ENCODE assay signal across 14 cellular contexts in genomic region chr20:14865169-14865568, GRCh38.
DNase-seq lines count a peak whose midpoint lies in the region; ATAC-seq, FAIRE-seq and TF ChIP-seq lines count a peak whose summit lies in the region.
"Had no signal": no experiment of that assay in that cellular context is flagged by ENCODE, and none has a peak within 500 bp of the region (broad histone marks: within the 10 kb centered on the region; RNA-seq: fewer than 3 reads in every experiment).

No MANE protein-coding gene starts in this region.

- H3K27ac ChIP-seq in keratinocyte (ENCODE audit: control insufficient read depth, insufficient read depth, low read length) = no peak overlapping the region
- no peak overlapping the region for H3K27ac ChIP-seq in esophagus squamous epithelium

- CTCF ChIA-PET in HEK293T (lab: Yijun Ruan, JAX) = no interaction called here

- POLR2A ChIA-PET in HEK293T (lab: Yijun Ruan, JAX) = no interaction called here

- peak overlapping the region; percentile 34 for H3K4me2 ChIP-seq in keratinocyte (ENCODE audit: control insufficient read depth, extremely low read depth, insufficient read depth, low read depth, low read length)

- DNase-seq in GM12865 (ENCODE audit: low read depth) (peak; percentile 22), LHCN-M2 (ENCODE audit: low read depth) (peak; percentile 16), amniotic epithelial cell (ENCODE audit: low read depth) (peak; percentile 11), keratinocyte (ENCODE audit: low read depth, low spot score) (no peak), esophagus squamous epithelium (lab: John Stamatoyannopoulos, UW) (no peak), COLO829 (ENCODE audit: low spot score) (no peak), HEK293T (ENCODE audit: extremely low spot score) (no peak)
- DNase-seq: activated CD4-positive, alpha-beta T cell treated with anti-CD3 and anti-CD28 coated beads for 4 hours; Caco-2; MV-4-11 had no signal

- H3K9me3 ChIP-seq in keratinocyte (ENCODE audit: control insufficient read depth, low read depth, low read length) = no peaks in the 10 kb centered on the region
- no peaks in the 10 kb centered on the region for H3K9me3 ChIP-seq in esophagus squamous epithelium
- H3K9me3 ChIP-seq: Caco-2 had no signal

- no peaks in the 10 kb centered on the region for H3K27me3 ChIP-seq in keratinocyte (ENCODE audit: control insufficient read depth, extremely low read depth, insufficient read depth, low read length)
- no peaks in the 10 kb centered on the region for H3K27me3 ChIP-seq in esophagus squamous epithelium

- peak; percentile 97 for FAIRE-seq in keratinocyte (lab: Jason Lieb, UNC)

- H3K4me3 ChIP-seq in GM12865 (ENCODE audit: low read depth, low read length) = no peak overlapping the region
- no peak overlapping the region for H3K4me3 ChIP-seq in keratinocyte (ENCODE audit: control insufficient read depth in 2 of 3, extremely low read depth in 1 of 3, insufficient read depth in 2 of 3, low read depth in 1 of 3, low read length in 3 of 3)
- H3K4me3 ChIP-seq in esophagus squamous epithelium = no peak overlapping the region
- H3K4me3 ChIP-seq: lung had no signal

- H3K36me3 ChIP-seq in keratinocyte (ENCODE audit: control insufficient read depth in 2 of 2, extremely low read depth in 1 of 2, insufficient read depth in 2 of 2, low read length in 2 of 2) (no peaks in the 10 kb centered on the region), esophagus squamous epithelium (no peaks in the 10 kb centered on the region)

- TF ChIP-seq CTCF in GM12865 (IDR thresholded peaks at IDR 0.05; ENCODE audit: insufficient read depth, low read depth, low read length, missing control alignments) (no peak), keratinocyte (optimal IDR thresholded peaks at IDR 0.05 in 1 of 3, IDR thresholded peaks at IDR 0.05 in 1 of 3, conservative IDR thresholded peaks at IDR 0.05 in 1 of 3; ENCODE audit: extremely low read depth in 1 of 3, insufficient read depth in 2 of 3, low read length in 3 of 3) (no peak), esophagus squamous epithelium (IDR thresholded peaks at IDR 0.05) (no peak)

- H3K9me1 ChIP-seq in keratinocyte (ENCODE audit: control insufficient read depth, extremely low read depth, insufficient read depth, low read length) = no peaks in the 10 kb centered on the region

- no peak for ATAC-seq in HG03354 (IDR thresholded peaks at IDR 0.05; ENCODE audit: poor library complexity, severe bottlenecking, unreplicated experiment)
- ATAC-seq: activated naive CD4-positive, alpha-beta T cell treated with anti-CD3 and anti-CD28 coated beads, Interleukin-2, amount 50 U/mL, for 72 hours; natural killer cell treated with Interleukin-12 subunit alpha and Interleukin-12 subunit beta and Interleukin-15 and Interleukin-18, amount 100 ng/mL, for 72 hours had no signal

- no peaks in the 10 kb centered on the region for H3K79me2 ChIP-seq in keratinocyte (ENCODE audit: control insufficient read depth, insufficient read depth, low read length)

- no peak overlapping the region for H3K9ac ChIP-seq in keratinocyte (ENCODE audit: control insufficient read depth, extremely low read depth, insufficient read depth, low read length)

- peak overlapping the region; percentile 35 for H2AFZ ChIP-seq in keratinocyte (ENCODE audit: control insufficient read depth, low read length)

- WGBS in esophagus squamous epithelium, 2 donors = 31 to 46% methylated on average over 3 of the region's 3 CpGs

- H3K4me1 ChIP-seq in keratinocyte (ENCODE audit: control insufficient read depth, extremely low read depth, insufficient read depth, low read length) (peaks cover 12% of the 10 kb centered on the region), esophagus squamous epithelium (peaks cover 0 to 6% (median 3%) of the 10 kb centered on the region in 3 donors)

- H4K20me1 ChIP-seq in keratinocyte (ENCODE audit: control insufficient read depth, extremely low read depth, insufficient read depth, low read length) = no peaks in the 10 kb centered on the region

- no peak for TF ChIP-seq POLR2A in esophagus squamous epithelium (IDR thresholded peaks at IDR 0.05)

- dilution Hi-C loops in keratinocyte (cut with MboI; ENCODE audit: extremely low pct_ligation_motif_present, low sequenced_read_pairs) = no loop called here

- intact Hi-C loops in esophagus squamous epithelium (cut with DNase I) = no loop called here

TF ChIP-seq in HEK293T, 16 proteins besides CTCF, POLR2A, EP300 and RAD21:
- TF ChIP-seq FOXA1 (IDR thresholded peaks at IDR 0.05) (no peak), BHLHE40 (IDR thresholded peaks at IDR 0.05; ENCODE audit: borderline replicate concordance) (no peak), CTBP1 (IDR thresholded peaks at IDR 0.05; ENCODE audit: borderline replicate concordance) (no peak), ARNT (IDR thresholded peaks at IDR 0.05) (no peak), PKNOX1 (IDR thresholded peaks at IDR 0.05) (no peak), HDGF (IDR thresholded peaks at IDR 0.05; ENCODE audit: borderline replicate concordance) (no peak), TARDBP (IDR thresholded peaks at IDR 0.05) (no peak), FOXK2 (IDR thresholded peaks at IDR 0.05) (no peak), FOXM1 (IDR thresholded peaks at IDR 0.05; ENCODE audit: borderline replicate concordance) (no peak), SP1 (IDR thresholded peaks at IDR 0.05) (no peak), NFRKB (IDR thresholded peaks at IDR 0.05) (no peak)

Comparison
In these comparisons a context has a peak if more than half of its experiments do, and no peak if none do; other contexts are left out.
1. DNase-seq: peak in GM12865 (single experiment), LHCN-M2 (single experiment) and amniotic epithelial cell (single experiment); none in keratinocyte (single experiment), esophagus squamous epithelium (single experiment), COLO829 (single experiment) and HEK293T (single experiment).